1 cellular context compared by ENCODE assay signal in the genomic region with DNA sequence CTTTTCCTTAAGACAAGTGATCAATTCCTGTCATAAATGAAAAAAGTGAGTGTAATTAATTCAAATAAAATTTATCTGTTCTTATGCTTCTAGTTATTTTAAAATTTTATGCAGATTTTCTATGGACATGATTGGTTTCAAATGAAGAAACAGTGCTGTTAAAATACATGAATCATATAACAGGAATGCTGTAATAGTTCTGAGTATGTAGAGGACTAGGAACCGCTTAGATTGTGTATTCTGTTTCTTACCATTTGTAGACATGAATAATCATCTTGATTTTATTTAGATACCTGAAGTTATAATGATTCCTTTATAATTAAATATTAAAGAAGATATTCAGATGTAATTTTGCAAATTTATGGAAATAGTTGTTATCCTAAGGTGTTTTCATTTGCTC.
TF ChIP-seq lines count a peak whose summit lies in the region.

No MANE protein-coding gene starts in this region.

TF ChIP-seq in IMR-90, 13 proteins besides CTCF, POLR2A, EP300 and RAD21:
- TF ChIP-seq MAFK (IDR thresholded peaks at IDR 0.05; ENCODE audit: low read depth, low read length): no peak
- no peak for TF ChIP-seq FOS (IDR thresholded peaks at IDR 0.05; ENCODE audit: low read depth, low read length)
- no peak for TF ChIP-seq CEBPB (IDR thresholded peaks at IDR 0.05; ENCODE audit: low read depth, low read length)
- no peak for TF ChIP-seq MAZ (IDR thresholded peaks at IDR 0.05; ENCODE audit: borderline replicate concordance, low read depth, low read length)
- TF ChIP-seq, protein P1, sequence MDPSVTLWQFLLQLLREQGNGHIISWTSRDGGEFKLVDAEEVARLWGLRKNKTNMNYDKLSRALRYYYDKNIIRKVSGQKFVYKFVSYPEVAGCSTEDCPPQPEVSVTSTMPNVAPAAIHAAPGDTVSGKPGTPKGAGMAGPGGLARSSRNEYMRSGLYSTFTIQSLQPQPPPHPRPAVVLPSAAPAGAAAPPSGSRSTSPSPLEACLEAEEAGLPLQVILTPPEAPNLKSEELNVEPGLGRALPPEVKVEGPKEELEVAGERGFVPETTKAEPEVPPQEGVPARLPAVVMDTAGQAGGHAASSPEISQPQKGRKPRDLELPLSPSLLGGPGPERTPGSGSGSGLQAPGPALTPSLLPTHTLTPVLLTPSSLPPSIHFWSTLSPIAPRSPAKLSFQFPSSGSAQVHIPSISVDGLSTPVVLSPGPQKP (IDR thresholded peaks at IDR 0.05; ENCODE audit: borderline replicate concordance, low read depth, low read length): no peak
- TF ChIP-seq, protein P2, sequence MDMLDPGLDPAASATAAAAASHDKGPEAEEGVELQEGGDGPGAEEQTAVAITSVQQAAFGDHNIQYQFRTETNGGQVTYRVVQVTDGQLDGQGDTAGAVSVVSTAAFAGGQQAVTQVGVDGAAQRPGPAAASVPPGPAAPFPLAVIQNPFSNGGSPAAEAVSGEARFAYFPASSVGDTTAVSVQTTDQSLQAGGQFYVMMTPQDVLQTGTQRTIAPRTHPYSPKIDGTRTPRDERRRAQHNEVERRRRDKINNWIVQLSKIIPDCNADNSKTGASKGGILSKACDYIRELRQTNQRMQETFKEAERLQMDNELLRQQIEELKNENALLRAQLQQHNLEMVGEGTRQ (IDR thresholded peaks at IDR 0.05; ENCODE audit: low read depth, low read length): no peak
- TF ChIP-seq SMC3 (IDR thresholded peaks at IDR 0.05; ENCODE audit: low read depth, low read length): no peak
- TF ChIP-seq RFX5 (IDR thresholded peaks at IDR 0.05; ENCODE audit: low read depth, low read length): no peak
- TF ChIP-seq BHLHE40 (IDR thresholded peaks at IDR 0.05; ENCODE audit: low read depth, low read length): no peak
- no peak for TF ChIP-seq RCOR1 (IDR thresholded peaks at IDR 0.05; ENCODE audit: insufficient replicate concordance, low read length)
- TF ChIP-seq CHD1 (IDR thresholded peaks at IDR 0.05; ENCODE audit: low read depth, low read length): no peak
- TF ChIP-seq MXI1 (IDR thresholded peaks at IDR 0.05; ENCODE audit: borderline replicate concordance, low read depth, low read length): no peak
